ENCODE assay signal across 19 cellular contexts in the genomic region with DNA sequence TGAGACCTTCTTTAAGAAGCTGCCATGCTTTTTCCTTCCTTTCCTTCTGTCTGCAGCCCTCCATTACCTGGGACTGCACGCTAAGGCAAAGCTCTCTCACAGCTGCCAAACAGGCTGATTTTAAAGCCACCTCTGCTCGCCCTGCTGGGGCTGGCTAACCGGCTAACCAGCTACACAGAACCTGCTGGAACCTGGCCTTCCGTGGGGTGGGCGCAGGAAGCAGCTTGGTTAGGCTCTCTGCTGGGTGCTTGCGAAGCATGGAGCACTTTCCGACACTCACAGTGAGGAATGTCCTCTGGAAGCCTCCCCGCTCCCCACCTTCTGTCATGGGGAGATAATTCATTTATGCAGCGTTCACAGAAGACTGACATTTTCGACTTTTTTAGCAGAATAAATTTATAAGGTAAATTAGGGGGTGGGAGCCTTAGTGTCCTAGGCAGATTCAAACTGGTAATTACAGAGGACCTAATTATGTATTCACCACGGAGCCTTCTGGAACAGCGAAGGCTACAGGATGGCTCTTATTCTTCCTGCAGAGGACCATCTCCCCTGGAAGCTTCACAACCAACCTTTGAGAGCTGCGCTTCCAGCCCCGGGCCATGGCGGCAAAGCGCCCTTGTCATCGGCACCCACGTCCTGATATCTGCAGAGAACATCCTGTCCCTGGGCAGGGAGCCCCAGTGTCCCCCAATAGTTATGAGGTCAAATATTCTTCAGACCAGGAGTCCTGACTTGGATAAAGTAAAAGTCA.
"Had no signal": no experiment of that assay in that cellular context is flagged by ENCODE, and none has a peak within 500 bp of the region (broad histone marks: within the 10 kb centered on the region; RNA-seq: fewer than 3 reads in every experiment).

No MANE protein-coding gene starts in this region.

- ATAC-seq: activated T-cell treated with anti-CD3 and anti-CD28 coated beads, Interleukin-2, amount 50 U/mL, for 72 hours; left ventricle myocardium superior had no signal

- H3K9me3 ChIP-seq: breast epithelium, colonic mucosa, prostate gland, thoracic aorta had no signal

- H3K27me3 ChIP-seq: colonic mucosa had no signal

- H3K36me3 ChIP-seq: breast epithelium, colonic mucosa, prostate gland, thoracic aorta had no signal

- H3K4me1 ChIP-seq: breast epithelium, colonic mucosa, prostate gland had no signal

- DNase-seq: activated CD4-positive, alpha-beta T cell treated with anti-CD3 and anti-CD28 coated beads, Interleukin-2, amount 50 U/mL, for 48 hours; activated effector memory CD4-positive, alpha-beta T cell treated with Interleukin-2 at 50 U/mL for 16 hours; activated naive CD4-positive, alpha-beta T cell treated with anti-CD3 and anti-CD28 coated beads for 36 hours; activated naive CD8-positive, alpha-beta T cell treated with anti-CD3 and anti-CD28 coated beads, Interleukin-2, amount 10 ng/mL, durations not matched to agents 7 days and 5 days; activated T-cell treated with anti-CD3 and anti-CD28 coated beads, Interleukin-2, amount 50 U/mL, for 72 hours; amniotic stem cell; colonic mucosa; foreskin melanocyte; left ventricle myocardium superior; nephron progenitor cell; occipital lobe; stimulated activated CD4-positive, alpha-beta T cell treated with anti-CD3 and anti-CD28 coated beads, Interleukin-2, amount 100 ng/mL, for 48 hours; stimulated activated CD8-positive, alpha-beta memory T cell treated with anti-CD3 and anti-CD28 coated beads, Interleukin-4, amount 100 ng/mL, for 48 hours; stimulated activated naive CD4-positive, alpha-beta T cell treated with Interleukin-2 at 50 U/mL for 16 hours; T-helper 9 cell had no signal

- H3K9me3 Mint-ChIP-seq: activated naive CD4-positive, alpha-beta T cell treated with anti-CD3 and anti-CD28 coated beads for 36 hours; activated naive CD8-positive, alpha-beta T cell treated with anti-CD3 and anti-CD28 coated beads, Interleukin-2, amount 10 ng/mL, durations not matched to agents 7 days and 5 days; activated T-cell treated with anti-CD3 and anti-CD28 coated beads, Interleukin-2, amount 50 U/mL, for 72 hours; nephron progenitor cell; type B pancreatic cell had no signal

- H3K27ac ChIP-seq: breast epithelium, colonic mucosa, prostate gland, thoracic aorta had no signal

- H3K4me3 Mint-ChIP-seq: activated naive CD4-positive, alpha-beta T cell treated with anti-CD3 and anti-CD28 coated beads for 36 hours; activated naive CD8-positive, alpha-beta T cell treated with anti-CD3 and anti-CD28 coated beads, Interleukin-2, amount 10 ng/mL, durations not matched to agents 7 days and 5 days; activated T-cell treated with anti-CD3 and anti-CD28 coated beads, Interleukin-2, amount 50 U/mL, for 72 hours; nephron progenitor cell; type B pancreatic cell had no signal

- H3K27ac Mint-ChIP-seq: activated naive CD4-positive, alpha-beta T cell treated with anti-CD3 and anti-CD28 coated beads for 36 hours; activated naive CD8-positive, alpha-beta T cell treated with anti-CD3 and anti-CD28 coated beads, Interleukin-2, amount 10 ng/mL, durations not matched to agents 7 days and 5 days; activated T-cell treated with anti-CD3 and anti-CD28 coated beads, Interleukin-2, amount 50 U/mL, for 72 hours; nephron progenitor cell; type B pancreatic cell had no signal

- H3K36me3 Mint-ChIP-seq: activated naive CD8-positive, alpha-beta T cell treated with anti-CD3 and anti-CD28 coated beads, Interleukin-2, amount 10 ng/mL, durations not matched to agents 7 days and 5 days; type B pancreatic cell had no signal

- H3K4me3 ChIP-seq: breast epithelium, colonic mucosa, prostate gland, thoracic aorta had no signal
